In genomic region chr9:95313010-95313498, GRCh38 we compare ENCODE assay signal across 8 cellular contexts. TPM values are rescaled to one million over a fixed set of nuclear protein-coding genes. Genes with fewer than 3 reads are reported as not detected.
DNase-seq lines count a peak whose midpoint lies in the region; TF ChIP-seq lines count a peak whose summit lies in the region.

No MANE protein-coding gene starts in this region.

- H3K36me3 Mint-ChIP-seq in osteocyte (ENCODE audit: unreplicated experiment): no peaks in the 10 kb centered on the region

- no peaks in the 10 kb centered on the region for H3K27me3 ChIP-seq in WERI-Rb-1 (ENCODE audit: insufficient read depth, low read depth, severe bottlenecking)
- no peaks in the 10 kb centered on the region for H3K27me3 ChIP-seq in Karpas-422 (ENCODE audit: low read length)

- peaks cover 29% of the 10 kb centered on the region for H3K4me1 Mint-ChIP-seq in osteocyte (ENCODE audit: unreplicated experiment)

- no peak overlapping the region for H2AFZ ChIP-seq in Karpas-422 (ENCODE audit: low read length)

- peaks cover 25% of the 10 kb centered on the region for H4K20me1 ChIP-seq in Karpas-422 (ENCODE audit: insufficient read depth, low read depth, low read length)

- no peaks in the 10 kb centered on the region for H3K27me3 Mint-ChIP-seq in osteocyte (ENCODE audit: unreplicated experiment)

- H3K9me3 ChIP-seq in WERI-Rb-1 (ENCODE audit: severe bottlenecking) (no peaks in the 10 kb centered on the region), Karpas-422 (ENCODE audit: low read length) (no peaks in the 10 kb centered on the region)

- peaks cover 3% of the 10 kb centered on the region; the same call in 1 of the 2 replicates for H3K36me3 ChIP-seq in WERI-Rb-1
- no peaks in the 10 kb centered on the region for H3K36me3 ChIP-seq in Karpas-422 (ENCODE audit: insufficient read depth, low read length)

- no peaks in the 10 kb centered on the region for H3K9me2 ChIP-seq in Karpas-422 (replicated peaks; ENCODE audit: insufficient read depth, low read length)

- peak overlapping the region; percentile 74 for H3K4me3 Mint-ChIP-seq in osteocyte (ENCODE audit: unreplicated experiment)

- H3K9ac ChIP-seq in Karpas-422 (ENCODE audit: low read length): no peak overlapping the region

- H3K4me2 ChIP-seq in Karpas-422 (ENCODE audit: low read depth, low read length, poor library complexity, severe bottlenecking): no peak overlapping the region

- H3K27ac ChIP-seq in WERI-Rb-1: no peak overlapping the region
- H3K27ac ChIP-seq in Karpas-422 (ENCODE audit: low read length): no peak overlapping the region

- peaks cover 14% of the 10 kb centered on the region for H3K4me1 ChIP-seq in Karpas-422 (ENCODE audit: low read length)

- no peaks in the 10 kb centered on the region for H3K79me2 ChIP-seq in Karpas-422 (ENCODE audit: low read length)

- TF ChIP-seq CTCF in WERI-Rb-1 (IDR thresholded peaks at IDR 0.05; ENCODE audit: low read depth, low read length) (no peak), osteocyte (IDR thresholded peaks at IDR 0.05) (no peak)

- H3K9me3 Mint-ChIP-seq in osteocyte (ENCODE audit: unreplicated experiment): no peaks in the 10 kb centered on the region

- DNase-seq in DMS53 (lab: John Stamatoyannopoulos, UW): peak; percentile 97
- peak; percentile 83 for DNase-seq in NCI-H1105 treated with DMSO at 0.1 percent for 48 hours (lab: John Stamatoyannopoulos, UW)
- DNase-seq in WERI-Rb-1: peak; percentile 84
- DNase-seq in glomerular visceral epithelial cell (ENCODE audit: extremely low spot score): peak; percentile 75
- no peak for DNase-seq in osteocyte (ENCODE audit: extremely low spot score, unreplicated experiment)
- no peak for DNase-seq in activated CD8-positive, alpha-beta memory T cell treated with anti-CD3 and anti-CD28 coated beads, Interleukin-2, amount 50 U/mL, for 48 hours
- no peak for DNase-seq in activated effector memory CD4-positive, alpha-beta T cell treated with anti-CD3 and anti-CD28 coated beads, Interleukin-2, amount 50 U/mL, for 16 hours
- no peak for DNase-seq in Karpas-422

- H3K4me3 ChIP-seq in WERI-Rb-1 (ENCODE audit: low read depth, low read length): peak overlapping the region; percentile 18
- H3K4me3 ChIP-seq in Karpas-422 (ENCODE audit: low read length): no peak overlapping the region

- H3K27ac Mint-ChIP-seq in osteocyte (ENCODE audit: unreplicated experiment): no peak overlapping the region

RNA-seq across cellular contexts. Expression of gene FANCC, which starts 4.5 kb away (rescaled TPM):
- total RNA-seq in osteocyte: 11.6 and 12.3 TPM in 2 replicates
- 3.1 and 14.0 TPM in 2 replicates for total RNA-seq in Karpas-422 (2014; rRNA removed; shearing (Covaris generic); ENCODE audit: low replicate concordance)

Comparison
In these comparisons a context has a peak if more than half of its experiments do, and no peak if none do; other contexts are left out.
1. DNase-seq: peak in DMS53 (single experiment), NCI-H1105 treated with DMSO at 0.1 percent for 48 hours (single experiment), WERI-Rb-1 (single experiment) and glomerular visceral epithelial cell (single experiment); none in osteocyte (single experiment), activated CD8-positive, alpha-beta memory T cell treated with anti-CD3 and anti-CD28 coated beads, Interleukin-2, amount 50 U/mL, for 48 hours (single experiment), activated effector memory CD4-positive, alpha-beta T cell treated with anti-CD3 and anti-CD28 coated beads, Interleukin-2, amount 50 U/mL, for 16 hours (single experiment) and Karpas-422 (single experiment).